In the genomic region with DNA sequence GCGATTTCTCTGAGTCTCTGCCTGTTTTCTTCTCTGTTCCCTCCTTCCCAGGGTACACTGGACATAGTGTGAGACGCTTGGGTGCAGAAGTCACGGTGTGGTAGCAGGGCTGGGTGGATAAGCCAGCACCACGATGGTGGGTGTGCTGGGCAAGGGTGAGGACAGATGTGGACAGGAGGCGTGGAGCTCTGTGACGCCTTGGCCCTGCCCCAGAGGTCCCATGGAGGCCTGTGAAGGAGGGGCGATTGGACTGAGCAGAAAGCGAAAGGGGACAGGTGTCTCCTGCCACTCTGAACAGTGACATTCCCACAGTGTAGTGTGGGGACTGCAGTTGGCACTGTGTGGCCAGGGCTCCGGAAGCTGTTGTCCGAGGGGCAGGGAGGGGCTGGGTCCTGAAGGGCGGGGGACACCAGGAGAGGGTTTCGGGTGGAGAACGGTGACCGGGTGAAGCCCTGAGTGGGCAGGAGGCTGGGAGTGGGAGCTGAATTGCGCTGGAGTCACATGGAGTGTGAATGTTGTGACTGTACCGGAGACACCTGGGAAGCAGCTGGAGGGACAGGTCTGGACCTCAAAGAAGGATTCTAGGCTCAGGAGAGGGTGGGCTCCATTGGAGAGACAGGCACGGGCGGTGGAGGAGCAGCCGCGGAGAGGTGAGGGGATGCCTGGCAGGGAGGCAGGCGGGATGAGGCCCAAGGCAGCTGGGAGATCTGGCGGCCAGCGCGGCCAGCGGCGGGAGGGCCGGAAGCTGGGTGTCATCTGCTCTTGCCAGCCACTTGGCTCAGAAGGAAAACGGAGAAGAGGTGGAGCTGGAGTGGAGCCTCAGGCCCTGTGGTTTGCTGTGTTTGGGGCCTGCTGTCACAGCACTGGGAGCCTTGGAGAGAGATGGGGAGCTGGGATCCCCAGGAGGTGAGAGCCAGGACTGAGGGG, we compare ENCODE assay signal across 8 cellular contexts. TPM values are rescaled to one million over a fixed set of nuclear protein-coding genes. Genes with fewer than 3 reads are reported as not detected.
DNase-seq lines count a peak whose midpoint lies in the region; ATAC-seq and TF ChIP-seq lines count a peak whose summit lies in the region.

No MANE protein-coding gene starts in this region.

- H3K27ac ChIP-seq in lower lobe of right lung: peak overlapping the region; percentile 60
- H3K27ac ChIP-seq in tibial artery: peak overlapping the region; percentile 60 to 65

- H3K4me3 ChIP-seq in choroid plexus epithelial cell (ENCODE audit: low read depth, low read length) (no peak overlapping the region), lower lobe of right lung (peak overlapping the region; percentile 21), tibial artery (peak overlapping the region; percentile 18 to 35)

- H3K27me3 ChIP-seq in lower lobe of right lung (ENCODE audit: low read depth) (no peaks in the 10 kb centered on the region), tibial artery (no peaks in the 10 kb centered on the region)

- intact Hi-C loops in lower lobe of right lung (cut with DNase I): no loop called here
- intact Hi-C loops in tibial artery (cut with DNase I; ENCODE audit: low total_unique reads): no loop called here

- H3K4me1 ChIP-seq in lower lobe of right lung: peaks cover 65% of the 10 kb centered on the region
- H3K4me1 ChIP-seq in tibial artery: peaks cover 0 to 45% (median 6%) of the 10 kb centered on the region in 4 donors

- TF ChIP-seq CTCF in choroid plexus epithelial cell (conservative IDR thresholded peaks at IDR 0.05; ENCODE audit: low read depth, low read length) (no peak), lower lobe of right lung (IDR thresholded peaks at IDR 0.05) (no peak), tibial artery (IDR thresholded peaks at IDR 0.05) (no peak), GM20000 (IDR thresholded peaks at IDR 0.05; ENCODE audit: extremely low read depth, missing control alignments) (no peak)

- peak; percentile 15 to 23 for ATAC-seq in lower lobe of right lung

- no peaks in the 10 kb centered on the region for H3K36me3 ChIP-seq in lower lobe of right lung
- no peaks in the 10 kb centered on the region for H3K36me3 ChIP-seq in tibial artery

- H3K9me3 ChIP-seq in lower lobe of right lung: no peaks in the 10 kb centered on the region
- no peaks in the 10 kb centered on the region for H3K9me3 ChIP-seq in tibial artery

- DNase-seq in NCI-H510A treated with DMSO at 0.1 percent for 48 hours (lab: John Stamatoyannopoulos, UW) (peak; percentile 58), NCI-H510A (lab: John Stamatoyannopoulos, UW) (no peak), choroid plexus epithelial cell (ENCODE audit: low read depth) (peak; percentile 13), lower lobe of right lung (peak; percentile 47), tibial artery (peak in 1 of 2 donors; percentile 55), GM20000 (ENCODE audit: low spot score) (no peak), NCI-H128 (lab: John Stamatoyannopoulos, UW; ENCODE audit: unreplicated experiment) (no peak)
- no peak for DNase-seq in activated CD8-positive, alpha-beta memory T cell treated with anti-CD3 and anti-CD28 coated beads, Interleukin-2, amount 50 U/mL, for 4 hours

RNA-seq across cellular contexts. Expression of a gene that starts 7.5 kb away (rescaled TPM):
- total RNA-seq in lower lobe of right lung: 40.2 TPM

RNA-seq across cellular contexts. Expression of a gene that starts 11.3 kb away (rescaled TPM):
- total RNA-seq in lower lobe of right lung: 0.24 TPM

RNA-seq across cellular contexts. Expression of a gene that starts 22.5 kb away (rescaled TPM):
- 0.68 TPM for total RNA-seq in lower lobe of right lung

RNA-seq across cellular contexts. Expression of a gene that starts 31.3 kb away (rescaled TPM):
- 313 TPM for total RNA-seq in lower lobe of right lung

RNA-seq across cellular contexts. Expression of a gene that starts 37.7 kb away (rescaled TPM):
- 53.4 TPM for total RNA-seq in lower lobe of right lung

Comparison
In these comparisons a context has a peak if more than half of its experiments do, and no peak if none do; other contexts are left out.
1. DNase-seq: peak in NCI-H510A treated with DMSO at 0.1 percent for 48 hours (single experiment), choroid plexus epithelial cell (single experiment) and lower lobe of right lung (single experiment); none in NCI-H510A (single experiment), GM20000 (single experiment), NCI-H128 (single experiment) and activated CD8-positive, alpha-beta memory T cell treated with anti-CD3 and anti-CD28 coated beads, Interleukin-2, amount 50 U/mL, for 4 hours (single experiment).